In genomic region chr20:31675828-31676533, GRCh38 we compare ENCODE assay signal across 8 cellular contexts. TPM values are rescaled to one million over a fixed set of nuclear protein-coding genes. Genes with fewer than 3 reads are reported as not detected.
DNase-seq lines count a peak whose midpoint lies in the region; ATAC-seq and TF ChIP-seq lines count a peak whose summit lies in the region.

No MANE protein-coding gene starts in this region.

- peaks cover 30% of the 10 kb centered on the region for H3K4me1 ChIP-seq in fibroblast of lung (ENCODE audit: control insufficient read depth, extremely low read depth, insufficient read depth, low read length)

- no peaks in the 10 kb centered on the region for H3K27me3 ChIP-seq in fibroblast of lung (ENCODE audit: control insufficient read depth, insufficient read depth, low read length)

- H3K27ac ChIP-seq in KOPT-K1 (ENCODE audit: low read depth, low read length, poor library complexity, severe bottlenecking) (peak overlapping the region; percentile 99), fibroblast of lung (ENCODE audit: insufficient read depth, low read length) (peak overlapping the region; percentile 82)

- TF ChIP-seq CTCF in fibroblast of lung (conservative IDR thresholded peaks at IDR 0.05 in 1 of 2, IDR thresholded peaks at IDR 0.05 in 1 of 2; ENCODE audit: low read depth in 1 of 2, low read length in 2 of 2) (no peak), retinal pigment epithelial cell (conservative IDR thresholded peaks at IDR 0.05; ENCODE audit: low read depth, low read length) (no peak)

- H3K9ac ChIP-seq in fibroblast of lung (ENCODE audit: insufficient read depth, low read length): peak overlapping the region; percentile 28

- H3K4me2 ChIP-seq in fibroblast of lung (ENCODE audit: extremely low read depth, insufficient read depth, low read length): peak overlapping the region; percentile 77

- H3K9me3 ChIP-seq in KOPT-K1 (ENCODE audit: insufficient read depth, low read length, poor library complexity, severe bottlenecking) (no peaks in the 10 kb centered on the region), fibroblast of lung (ENCODE audit: control insufficient read depth, insufficient read depth, low read depth, low read length) (no peaks in the 10 kb centered on the region)

- ATAC-seq in GM18511 (IDR thresholded peaks at IDR 0.05; ENCODE audit: unreplicated experiment) (peak; percentile 63), GM19463 (IDR thresholded peaks at IDR 0.05; ENCODE audit: unreplicated experiment) (no peak), GM21367 (IDR thresholded peaks at IDR 0.05; ENCODE audit: unreplicated experiment) (no peak), HG03378 (IDR thresholded peaks at IDR 0.05; ENCODE audit: unreplicated experiment) (no peak)

- H3K4me3 ChIP-seq in fibroblast of lung (replicated peaks in 1 of 4; ENCODE audit: control extremely low read depth in 1 of 4, insufficient read depth in 1 of 4, low read depth in 3 of 4, low read length in 4 of 4) (peak overlapping the region in 1 of 4 experiments; percentile 17), retinal pigment epithelial cell (ENCODE audit: low read length) (no peak overlapping the region)

- no peak overlapping the region for H2AFZ ChIP-seq in fibroblast of lung (ENCODE audit: low read length)

- DNase-seq in activated CD8-positive, alpha-beta memory T cell treated with anti-CD3 and anti-CD28 coated beads for 24 hours: peak; percentile 81
- DNase-seq in fibroblast of lung (ENCODE audit: low read depth in 2 of 2) (peak in 1 of 2 donors; percentile 52), retinal pigment epithelial cell (ENCODE audit: low read depth) (peak; percentile 38)

- peaks cover 82% of the 10 kb centered on the region for H3K79me2 ChIP-seq in fibroblast of lung (ENCODE audit: control insufficient read depth, insufficient read depth, low read length)

- H3K36me3 ChIP-seq in KOPT-K1 (ENCODE audit: insufficient read depth, low read length): peaks cover 57% of the 10 kb centered on the region
- peaks cover 8% of the 10 kb centered on the region for H3K36me3 ChIP-seq in fibroblast of lung (ENCODE audit: control insufficient read depth, insufficient read depth, low read length)

- H4K20me1 ChIP-seq in fibroblast of lung (ENCODE audit: control insufficient read depth, extremely low read depth, insufficient read depth, low read length): no peaks in the 10 kb centered on the region

RNA-seq across cellular contexts. Expression of gene COX4I2, which starts 38.3 kb away (rescaled TPM):
- not detected in 2 replicates for total RNA-seq in fibroblast of lung
- not detected in 2 replicates for polyA plus RNA-seq in fibroblast of lung
- not detected in 2 replicates for polyA plus RNA-seq in fibroblast of lung (2012)
- not detected in 2 replicates for polyA minus RNA-seq in fibroblast of lung (ENCODE audit: low replicate concordance)

RNA-seq across cellular contexts. Expression of gene BCL2L1, which starts 46.7 kb away (rescaled TPM):
- 50.8 and 77.1 TPM in 2 replicates for total RNA-seq in fibroblast of lung
- 61.8 and 107 TPM in 2 replicates for polyA plus RNA-seq in fibroblast of lung
- 63.9 and 103 TPM in 2 replicates for polyA plus RNA-seq in fibroblast of lung (2012)
- polyA minus RNA-seq in fibroblast of lung (ENCODE audit: low replicate concordance): 62.6 and 98.4 TPM in 2 replicates
